In genomic region chr6:84317463-84317862, GRCh38 we compare ENCODE assay signal across 3 cellular contexts.
"Had no signal": no experiment of that assay in that cellular context is flagged by ENCODE, and none has a peak within 500 bp of the region (broad histone marks: within the 10 kb centered on the region; RNA-seq: fewer than 3 reads in every experiment).

No MANE protein-coding gene starts in this region.

- H3K4me3 ChIP-seq: GM12878 had no signal

- ATAC-seq: GM12878 had no signal

- DNase-seq: GDM1, GF-D8 had no signal
